ENCODE assay signal across 10 cellular contexts in genomic region chr6:82783587-82784253, GRCh38.
DNase-seq lines count a peak whose midpoint lies in the region; ATAC-seq and TF ChIP-seq lines count a peak whose summit lies in the region.
"Had no signal": no experiment of that assay in that cellular context is flagged by ENCODE, and none has a peak within 500 bp of the region (broad histone marks: within the 10 kb centered on the region; RNA-seq: fewer than 3 reads in every experiment).

No MANE protein-coding gene starts in this region.

- H3K4me1 ChIP-seq in OCI-LY3 (ENCODE audit: low read length), result no peaks in the 10 kb centered on the region
- H3K4me1 ChIP-seq: lower lobe of right lung had no signal

- peak; percentile 57 for ATAC-seq in HG02759 (IDR thresholded peaks at IDR 0.05; ENCODE audit: unreplicated experiment)
- ATAC-seq in HG03045 (IDR thresholded peaks at IDR 0.05; ENCODE audit: unreplicated experiment), result no peak
- ATAC-seq in esophagus mucosa, result no peak

- H3K9me3 ChIP-seq in OCI-LY3 (ENCODE audit: insufficient read depth, low read length), result no peaks in the 10 kb centered on the region
- H3K9me3 ChIP-seq: lower lobe of right lung had no signal

- H3K79me2 ChIP-seq in OCI-LY3 (ENCODE audit: low read length), result no peaks in the 10 kb centered on the region

- H3K27ac ChIP-seq in OCI-LY3 (ENCODE audit: low read length), result no peak overlapping the region
- H3K27ac ChIP-seq: lower lobe of right lung had no signal

- DNase-seq in DMS53 treated with DMSO at 0.1 percent for 48 hours (lab: John Stamatoyannopoulos, UW; ENCODE audit: unreplicated experiment) (peak; percentile 11), iPS DF 19.7 (ENCODE audit: low read depth, low spot score) (peak; percentile 42), GM10266 (ENCODE audit: extremely low spot score) (no peak), cerebellar nuclear complex (lab: John Stamatoyannopoulos, UW) (no peak)
- DNase-seq: lower lobe of right lung; stimulated activated CD4-positive, alpha-beta T cell treated with anti-CD3 and anti-CD28 coated beads, Interleukin-15, amount 100 ng/mL, for 24 hours had no signal

- no peak overlapping the region for H3K4me3 ChIP-seq in OCI-LY3 (ENCODE audit: low read length)
- H3K4me3 ChIP-seq: lower lobe of right lung had no signal

- H3K27me3 ChIP-seq in OCI-LY3 (ENCODE audit: low read depth, low read length), result no peaks in the 10 kb centered on the region

- no peak overlapping the region for H3K4me2 ChIP-seq in OCI-LY3 (ENCODE audit: low read length)

- no peak overlapping the region for H3K9ac ChIP-seq in OCI-LY3 (ENCODE audit: low read length)

- no peaks in the 10 kb centered on the region for H3K36me3 ChIP-seq in OCI-LY3 (replicated peaks; ENCODE audit: low read depth, low read length)
- H3K36me3 ChIP-seq: lower lobe of right lung had no signal

- H2AFZ ChIP-seq in OCI-LY3 (ENCODE audit: low read depth, low read length), result no peak overlapping the region

- H4K20me1 ChIP-seq in OCI-LY3 (ENCODE audit: insufficient read depth, low read length), result no peaks in the 10 kb centered on the region

- TF ChIP-seq CTCF in OCI-LY3 (IDR thresholded peaks at IDR 0.05; ENCODE audit: low read depth, low read length) (0 out of 2 replicates have a peak, but pooled peaks have one; percentile 13), GM10266 (IDR thresholded peaks at IDR 0.05; ENCODE audit: control insufficient read depth, insufficient read depth, low read depth, missing control alignments) (no peak)

Comparison
In these comparisons a context has a peak if more than half of its experiments do, and no peak if none do; other contexts are left out.
1. DNase-seq: peak in DMS53 treated with DMSO at 0.1 percent for 48 hours (single experiment) and iPS DF 19.7 (single experiment); none in GM10266 (single experiment) and cerebellar nuclear complex (0 of 2).